In genomic region chr11:78196661-78197091, GRCh38 we compare ENCODE assay signal across 28 cellular contexts.
"Had no signal": no experiment of that assay in that cellular context is flagged by ENCODE, and none has a peak within 500 bp of the region (broad histone marks: within the 10 kb centered on the region; RNA-seq: fewer than 3 reads in every experiment).

No MANE protein-coding gene starts in this region.

- H3K27me3 Mint-ChIP-seq: activated CD8-positive, alpha-beta T cell treated with anti-CD3 and anti-CD28 coated beads for 36 hours; activated naive CD4-positive, alpha-beta T cell treated with anti-CD3 and anti-CD28 coated beads, Interleukin-2, amount 50 U/mL, for 24 hours had no signal

- H3K4me3 ChIP-seq: MG63, SJCRH30 had no signal

- H3K27ac ChIP-seq: SJCRH30, VCaP had no signal

- ATAC-seq: activated CD8-positive, alpha-beta T cell treated with anti-CD3 and anti-CD28 coated beads for 36 hours; activated T-cell treated with anti-CD3 and anti-CD28 coated beads, Interleukin-2, amount 50 U/mL, for 72 hours had no signal

- H3K4me3 Mint-ChIP-seq: activated CD8-positive, alpha-beta T cell treated with anti-CD3 and anti-CD28 coated beads for 36 hours; activated naive CD4-positive, alpha-beta T cell treated with anti-CD3 and anti-CD28 coated beads, Interleukin-2, amount 50 U/mL, for 24 hours; activated T-cell treated with anti-CD3 and anti-CD28 coated beads, Interleukin-2, amount 50 U/mL, for 72 hours; brain had no signal

- H3K9me3 Mint-ChIP-seq: activated CD8-positive, alpha-beta T cell treated with anti-CD3 and anti-CD28 coated beads for 36 hours; activated naive CD4-positive, alpha-beta T cell treated with anti-CD3 and anti-CD28 coated beads, Interleukin-2, amount 50 U/mL, for 24 hours; activated T-cell treated with anti-CD3 and anti-CD28 coated beads, Interleukin-2, amount 50 U/mL, for 72 hours; activated T-helper 2 cell treated with anti-CD3 and anti-CD28 coated beads, Interferon-gamma antibody, Interleukin-2, Interleukin-4, amounts not matched to agents 10 μg/mL and 5 μg/mL and 100 μg/mL, durations not matched to agents 14 hours and 24 hours and 36 hours; brain had no signal

- H3K27me3 ChIP-seq: MG63, SJCRH30 had no signal

- H3K9me3 ChIP-seq: MG63, SJCRH30, SK-N-SH had no signal

- DNase-seq: activated CD4-positive, alpha-beta T cell treated with anti-CD3 and anti-CD28 coated beads, Interleukin-2, amount 50 U/mL, for 1 hour; activated CD4-positive, CD25-positive, alpha-beta regulatory T cell; activated CD8-positive, alpha-beta memory T cell treated with anti-CD3 and anti-CD28 coated beads, Interleukin-2, amount 50 U/mL, for 4 hours; activated CD8-positive, alpha-beta T cell treated with anti-CD3 and anti-CD28 coated beads for 36 hours; activated naive CD4-positive, alpha-beta T cell; activated T-cell treated with anti-CD3 and anti-CD28 coated beads, Interleukin-2, amount 50 U/mL, for 72 hours; MG63; MV-4-11; NCI-H1092 treated with DMSO at 0.1 percent for 48 hours; NCI-H1417 treated with DMSO at 0.1 percent for 48 hours; NCI-H1694; NCI-H2029; NCI-H2107; NCI-H2171 treated with DMSO at 0.1 percent for 48 hours; NCI-H345; NCI-H510A; NCI-H526 treated with DMSO at 0.1 percent for 48 hours; NCI-H82; OCI-M1; Right ventricle myocardium superior; RPMI8226; SJCRH30; SK-N-SH; T-helper 1 cell had no signal

- H3K27ac Mint-ChIP-seq: activated CD8-positive, alpha-beta T cell treated with anti-CD3 and anti-CD28 coated beads for 36 hours; activated T-cell treated with anti-CD3 and anti-CD28 coated beads, Interleukin-2, amount 50 U/mL, for 72 hours; activated T-helper 2 cell treated with anti-CD3 and anti-CD28 coated beads, Interferon-gamma antibody, Interleukin-2, Interleukin-4, amounts not matched to agents 10 μg/mL and 5 μg/mL and 100 μg/mL, durations not matched to agents 14 hours and 24 hours and 36 hours; brain had no signal

- H3K36me3 ChIP-seq: MG63, SJCRH30 had no signal
